In the genomic region with DNA sequence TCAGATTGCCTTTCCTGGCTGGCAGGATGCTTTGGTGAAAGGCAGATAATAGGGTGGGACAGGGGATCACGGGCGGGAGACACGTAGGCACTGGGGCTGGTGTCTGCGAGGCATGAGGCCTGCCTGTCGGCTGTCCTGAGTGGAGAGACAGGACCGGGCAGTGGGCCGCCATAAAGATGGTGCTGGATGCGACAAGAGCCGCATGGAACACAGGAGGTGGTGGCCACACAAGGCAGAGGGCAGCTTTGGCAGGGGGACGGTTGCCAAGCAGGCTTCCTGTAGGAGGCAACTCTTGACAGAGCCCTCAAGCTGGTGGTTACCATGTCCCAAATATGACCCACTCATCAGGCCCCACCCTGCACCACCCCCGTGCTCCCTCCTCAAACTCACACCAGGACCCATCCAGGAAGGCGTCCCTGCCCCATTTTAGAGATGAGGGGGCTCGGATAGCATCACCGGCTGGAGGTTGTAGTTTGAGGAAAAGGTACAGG, we compare ENCODE assay signal across 28 cellular contexts.
"Had no signal": no experiment of that assay in that cellular context is flagged by ENCODE, and none has a peak within 500 bp of the region (broad histone marks: within the 10 kb centered on the region; RNA-seq: fewer than 3 reads in every experiment).

No MANE protein-coding gene starts in this region.

- H3K4me3 ChIP-seq: cardiac muscle cell had no signal

- ATAC-seq: activated T-helper 17 cell treated with anti-CD3 and anti-CD28 coated beads, Interleukin-2, amount 50 U/mL, for 72 hours; PC-3; T-helper 17 cell had no signal

- H3K9ac ChIP-seq: KMS-11 had no signal

- H3K27ac Mint-ChIP-seq: activated B cell treated with CpG ODN at 0.5 μM for 24 hours; activated CD4-positive, alpha-beta memory T cell treated with anti-CD3 and anti-CD28 coated beads for 36 hours; activated CD4-positive, alpha-beta T cell treated with anti-CD3 and anti-CD28 coated beads, Interleukin-2, amount 10 ng/mL, durations not matched to agents 7 days and 5 days; activated naive CD4-positive, alpha-beta T cell treated with anti-CD3 and anti-CD28 coated beads, Interleukin-2, amount 10 ng/mL, durations not matched to agents 7 days and 5 days; activated naive CD8-positive, alpha-beta T cell treated with anti-CD3 and anti-CD28 coated beads for 36 hours; activated T-helper 17 cell treated with anti-CD3 and anti-CD28 coated beads, Interleukin-2, amount 50 U/mL, for 72 hours; T-helper 17 cell had no signal

- H3K4me2 ChIP-seq: KMS-11 had no signal

- H3K4me3 Mint-ChIP-seq: activated B cell treated with CpG ODN at 0.5 μM for 24 hours; activated CD4-positive, alpha-beta memory T cell treated with anti-CD3 and anti-CD28 coated beads for 36 hours; activated CD4-positive, alpha-beta T cell treated with anti-CD3 and anti-CD28 coated beads, Interleukin-2, amount 10 ng/mL, durations not matched to agents 7 days and 5 days; activated naive CD4-positive, alpha-beta T cell treated with anti-CD3 and anti-CD28 coated beads, Interleukin-2, amount 10 ng/mL, durations not matched to agents 7 days and 5 days; activated naive CD8-positive, alpha-beta T cell treated with anti-CD3 and anti-CD28 coated beads for 36 hours; activated T-helper 17 cell treated with anti-CD3 and anti-CD28 coated beads, Interleukin-2, amount 50 U/mL, for 72 hours; T-helper 17 cell had no signal

- H3K36me3 ChIP-seq: brain microvascular endothelial cell, cardiac muscle cell had no signal

- H3K36me3 Mint-ChIP-seq: activated CD4-positive, alpha-beta memory T cell treated with anti-CD3 and anti-CD28 coated beads for 36 hours; activated naive CD4-positive, alpha-beta T cell treated with anti-CD3 and anti-CD28 coated beads, Interleukin-2, amount 10 ng/mL, durations not matched to agents 7 days and 5 days; activated naive CD8-positive, alpha-beta T cell treated with anti-CD3 and anti-CD28 coated beads for 36 hours had no signal

- H3K27me3 Mint-ChIP-seq: activated B cell treated with CpG ODN at 0.5 μM for 24 hours, T-helper 17 cell had no signal

- H3K27ac ChIP-seq: brain microvascular endothelial cell, cardiac muscle cell, KMS-11 had no signal

- H3K9me3 Mint-ChIP-seq: activated B cell treated with CpG ODN at 0.5 μM for 24 hours; activated CD4-positive, alpha-beta memory T cell treated with anti-CD3 and anti-CD28 coated beads for 36 hours; activated CD4-positive, alpha-beta T cell treated with anti-CD3 and anti-CD28 coated beads, Interleukin-2, amount 10 ng/mL, durations not matched to agents 7 days and 5 days; activated naive CD4-positive, alpha-beta T cell treated with anti-CD3 and anti-CD28 coated beads, Interleukin-2, amount 10 ng/mL, durations not matched to agents 7 days and 5 days; activated naive CD8-positive, alpha-beta T cell treated with anti-CD3 and anti-CD28 coated beads for 36 hours; activated T-helper 17 cell treated with anti-CD3 and anti-CD28 coated beads, Interleukin-2, amount 50 U/mL, for 72 hours had no signal

- DNase-seq: activated B cell treated with CpG ODN at 0.5 μM for 24 hours; activated CD4-positive, alpha-beta memory T cell treated with anti-CD3 and anti-CD28 coated beads for 36 hours; activated CD4-positive, alpha-beta T cell treated with anti-CD3 and anti-CD28 coated beads for 1 hour; activated CD4-positive, alpha-beta T cell treated with anti-CD3 and anti-CD28 coated beads, Interleukin-2, amount 10 ng/mL, durations not matched to agents 7 days and 5 days; activated gamma-delta T cell; activated naive CD4-positive, alpha-beta T cell treated with anti-CD3 and anti-CD28 coated beads, Interleukin-2, amount 10 ng/mL, durations not matched to agents 7 days and 5 days; activated naive CD8-positive, alpha-beta T cell treated with anti-CD3 and anti-CD28 coated beads for 36 hours; activated T-cell treated with anti-CD3 and anti-CD28 coated beads for 4 hours; activated T-cell treated with anti-CD3 and anti-CD28 coated beads, Interleukin-2, amount 50 U/mL, for 48 hours; brain microvascular endothelial cell; MV-4-11; NCI-H1092 treated with DMSO at 0.1 percent for 48 hours; NCI-H1417 treated with DMSO at 0.1 percent for 48 hours; NCI-H1694; NCI-H2029; NCI-H2107; NCI-H345; NCI-H510A; NCI-H526 treated with DMSO at 0.1 percent for 48 hours; NCI-H82; NK-92 treated with Interleukin-12 subunit alpha and Interleukin-12 subunit beta, amount 100 ng/mL, for 24 hours; PC-3; SIG-M5; T-helper 17 cell; T-helper 9 cell had no signal
